19 cellular contexts compared by ENCODE assay signal in the genomic region with DNA sequence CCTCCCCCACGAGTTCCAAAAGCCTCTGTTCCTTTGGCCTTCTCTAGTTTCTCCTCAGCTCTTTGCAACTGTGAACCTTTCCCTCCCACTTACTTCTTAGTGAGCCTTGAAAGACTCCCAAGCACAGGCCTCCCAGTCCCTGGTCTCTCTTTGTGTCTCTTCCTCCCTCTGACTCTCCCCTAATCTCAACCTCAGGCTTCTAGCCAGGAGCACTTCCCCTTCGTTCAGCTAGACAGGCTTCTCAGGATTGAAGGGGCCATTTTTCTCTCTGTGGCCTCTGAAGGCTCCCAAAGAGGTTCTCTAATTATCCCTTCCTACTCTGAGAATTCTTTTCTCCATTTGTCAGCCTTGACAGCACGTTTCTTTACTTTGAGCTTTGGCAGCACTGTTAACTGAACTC. TPM values are rescaled to one million over a fixed set of nuclear protein-coding genes. Genes with fewer than 3 reads are reported as not detected.
A peak's percentile ranks its signal among the peaks of the same experiment; 100 is the strongest.
DNase-seq lines count a peak whose midpoint lies in the region; ATAC-seq and TF ChIP-seq lines count a peak whose summit lies in the region.
"Had no signal": no experiment of that assay in that cellular context is flagged by ENCODE, and none has a peak within 500 bp of the region (broad histone marks: within the 10 kb centered on the region; RNA-seq: fewer than 3 reads in every experiment).

No MANE protein-coding gene starts in this region.

- no peak overlapping the region for H3K4me3 ChIP-seq in endodermal cell (ENCODE audit: low read length)
- H3K4me3 ChIP-seq: PC-9, SJSA1 had no signal

- H3K36me3 Mint-ChIP-seq in endodermal cell (ENCODE audit: low read depth) (no peaks in the 10 kb centered on the region), nephron progenitor cell (ENCODE audit: low read depth) (no peaks in the 10 kb centered on the region), immature natural killer cell (no peaks in the 10 kb centered on the region)
- H3K36me3 Mint-ChIP-seq: IgD-negative memory B cell had no signal

- WGBS in endodermal cell (ENCODE audit: insufficient coverage in 1 of 2, insufficient read length in 1 of 2), 2 experiments: 69 to 74% methylated on average over 3 of the region's 3 CpGs

- no peak overlapping the region for H3K9ac ChIP-seq in endodermal cell (ENCODE audit: extremely low read depth, low read length, poor library complexity, severe bottlenecking)

- in situ Hi-C loops in GM13976 (cut with MboI; ENCODE audit: low sequenced_read_pairs, unreplicated experiment): no loop called here

- no peak for ATAC-seq in GM19397 (IDR thresholded peaks at IDR 0.05; ENCODE audit: unreplicated experiment)

- peaks cover under 1% of the 10 kb centered on the region for H3K9me3 Mint-ChIP-seq in endodermal cell
- H3K9me3 Mint-ChIP-seq in nephron progenitor cell: peaks cover 6% of the 10 kb centered on the region
- peaks cover 0 to 23% (median 13%) of the 10 kb centered on the region in 6 donors for H3K9me3 Mint-ChIP-seq in immature natural killer cell

- H3K9me3 ChIP-seq in endodermal cell (ENCODE audit: control insufficient read depth, low read length): peaks cover 6% of the 10 kb centered on the region
- H3K9me3 ChIP-seq: SJSA1 had no signal

- H3K27me3 ChIP-seq in endodermal cell (ENCODE audit: control insufficient read depth, insufficient read depth, low read length, poor library complexity, severe bottlenecking): no peaks in the 10 kb centered on the region
- H3K27me3 ChIP-seq: SJSA1 had no signal

- no peaks in the 10 kb centered on the region for H3K27me3 Mint-ChIP-seq in endodermal cell (ENCODE audit: insufficient read depth)
- H3K27me3 Mint-ChIP-seq in nephron progenitor cell (ENCODE audit: low read depth, poor library complexity): peaks cover 5% of the 10 kb centered on the region
- peaks cover 0 to 8% (median 0%) of the 10 kb centered on the region in 3 donors for H3K27me3 Mint-ChIP-seq in immature natural killer cell (ENCODE audit: low read depth in 3 of 3)
- H3K27me3 Mint-ChIP-seq: IgD-negative memory B cell had no signal

- no peaks in the 10 kb centered on the region for H3K36me3 ChIP-seq in endodermal cell (ENCODE audit: control insufficient read depth, insufficient read depth, low read length)
- H3K36me3 ChIP-seq: SJSA1 had no signal

- no peaks in the 10 kb centered on the region for H3K4me1 ChIP-seq in endodermal cell (ENCODE audit: control insufficient read depth, insufficient read depth, low read length)
- H3K4me1 ChIP-seq: SJSA1 had no signal

- H3K27ac Mint-ChIP-seq in endodermal cell (peak overlapping the region; percentile 20), nephron progenitor cell (peak overlapping the region; percentile 99), immature natural killer cell (no peak overlapping the region)
- H3K27ac Mint-ChIP-seq: IgD-negative memory B cell had no signal

- no peak overlapping the region for H3K27ac ChIP-seq in endodermal cell (ENCODE audit: low read depth, low read length)
- H3K27ac ChIP-seq: C4-2B, PC-9, SJSA1 had no signal

- H3K4me1 Mint-ChIP-seq in endodermal cell: peaks cover 24% of the 10 kb centered on the region
- peaks cover 22% of the 10 kb centered on the region for H3K4me1 Mint-ChIP-seq in nephron progenitor cell
- no peaks in the 10 kb centered on the region for H3K4me1 Mint-ChIP-seq in immature natural killer cell
- H3K4me1 Mint-ChIP-seq: IgD-negative memory B cell had no signal

- DNase-seq in GM13976 (ENCODE audit: low spot score) (peak; percentile 17), NCI-H69 (lab: John Stamatoyannopoulos, UW) (peak; percentile 34), endodermal cell (peak; percentile 49), nephron progenitor cell (peak; percentile 2), NCI-H2081 (lab: John Stamatoyannopoulos, UW) (no peak), HCEC 1CT (no peak), immature natural killer cell (no peak)
- DNase-seq: DMS 273 treated with DMSO at 0.1 percent for 48 hours, EL, NCI-H187 treated with DMSO at 0.1 percent for 48 hours, NCI-H2171 treated with DMSO at 0.1 percent for 48 hours, NCI-H774, PC-9 had no signal

- H3K4me3 Mint-ChIP-seq in endodermal cell (no peak overlapping the region), nephron progenitor cell (peak overlapping the region; percentile 0), immature natural killer cell (no peak overlapping the region)
- H3K4me3 Mint-ChIP-seq: IgD-negative memory B cell had no signal

- no peak for TF ChIP-seq CTCF in GM13976 (IDR thresholded peaks at IDR 0.05; ENCODE audit: borderline replicate concordance, control extremely low read depth, extremely low read depth, insufficient read depth, missing control alignments)
- no peak for TF ChIP-seq CTCF in endodermal cell (conservative IDR thresholded peaks at IDR 0.05)
- TF ChIP-seq CTCF in nephron progenitor cell (IDR thresholded peaks at IDR 0.05): no peak

RNA-seq across cellular contexts. Expression of a gene that starts 50.2 kb away (rescaled TPM):
- total RNA-seq in endodermal cell: under 1 TPM; 0.44 to 0.68 TPM
- polyA plus RNA-seq in endodermal cell (2013, experiment 1 of 2): 22.7 TPM
- 16.6 TPM for polyA plus RNA-seq in endodermal cell (2013, experiment 2 of 2)
- not detected for polyA plus RNA-seq in immature natural killer cell
- total RNA-seq: HT1080, NCI-H460, PC-9, SJSA1 had no signal
- polyA plus RNA-seq: IgD-negative memory B cell had no signal

Comparison
In these comparisons a context has a peak if more than half of its experiments do, and no peak if none do; other contexts are left out.
1. DNase-seq: peak in GM13976 (single experiment), NCI-H69 (single experiment), endodermal cell (single experiment) and nephron progenitor cell (single experiment); none in NCI-H2081 (0 of 2), HCEC 1CT (single experiment) and immature natural killer cell (0 of 3).
2. H3K27ac Mint-ChIP-seq: peak in endodermal cell (single experiment) and nephron progenitor cell (single experiment); none in immature natural killer cell (0 of 6).